In genomic region chr6:109290143-109290931, GRCh38 we compare ENCODE assay signal across 33 cellular contexts.
"Had no signal": no experiment of that assay in that cellular context is flagged by ENCODE, and none has a peak within 500 bp of the region (broad histone marks: within the 10 kb centered on the region; RNA-seq: fewer than 3 reads in every experiment).

No MANE protein-coding gene starts in this region.

- H3K27ac ChIP-seq: adrenal gland, Peyer's patch had no signal

- H3K4me1 Mint-ChIP-seq: activated CD4-positive, alpha-beta T cell treated with anti-CD3 and anti-CD28 coated beads for 36 hours; activated CD4-positive, alpha-beta T cell treated with anti-CD3 and anti-CD28 coated beads, Interleukin-2, amount 10 ng/mL, durations not matched to agents 7 days and 5 days had no signal

- DNase-seq: activated CD4-positive, alpha-beta T cell treated with anti-CD3 and anti-CD28 coated beads for 36 hours; activated CD4-positive, alpha-beta T cell treated with anti-CD3 and anti-CD28 coated beads, Interleukin-2, amount 10 ng/mL, durations not matched to agents 7 days and 5 days; activated CD4-positive, alpha-beta T cell treated with anti-CD3 and anti-CD28 coated beads, Interleukin-2, amount 50 U/mL, for 48 hours; activated CD8-positive, alpha-beta T cell treated with anti-CD3 and anti-CD28 coated beads, Interleukin-2, amount 10 ng/mL, durations not matched to agents 7 days and 5 days; activated gamma-delta T cell treated with Interleukin-2 at 50 U/mL for 16 hours; activated naive CD4-positive, alpha-beta T cell treated with anti-CD3 and anti-CD28 coated beads for 36 hours; activated T-cell treated with anti-CD3 and anti-CD28 coated beads for 4 hours; activated T-cell treated with anti-CD3 and anti-CD28 coated beads, Interleukin-2, amount 50 U/mL, for 4 hours; adrenal gland; caudate nucleus; cerebellar nuclear complex; MM.1S; MV-4-11; NCI-H1092; NCI-H146; NCI-H187; NCI-H2029 treated with DMSO at 0.1 percent for 48 hours; NCI-H2107; NCI-H2171; NCI-H510A; NCI-H526; NCI-H748 treated with DMSO at 0.1 percent for 48 hours; NK-92 treated with Interleukin-12 subunit alpha and Interleukin-12 subunit beta, amount 100 ng/mL, for 24 hours; PC-3; RPMI8226 had no signal

- H3K4me1 ChIP-seq: adrenal gland had no signal

- H3K4me3 Mint-ChIP-seq: activated CD4-positive, alpha-beta T cell treated with anti-CD3 and anti-CD28 coated beads for 36 hours; activated CD4-positive, alpha-beta T cell treated with anti-CD3 and anti-CD28 coated beads, Interleukin-2, amount 10 ng/mL, durations not matched to agents 7 days and 5 days; activated CD8-positive, alpha-beta T cell treated with anti-CD3 and anti-CD28 coated beads, Interleukin-2, amount 10 ng/mL, durations not matched to agents 7 days and 5 days; activated naive CD4-positive, alpha-beta T cell treated with anti-CD3 and anti-CD28 coated beads for 36 hours; activated T-cell treated with anti-CD3 and anti-CD28 coated beads, Interleukin-2, amount 50 U/mL, for 4 hours; activated T-helper 1 cell treated with anti-CD3 and anti-CD28 coated beads, Interleukin-12 subunit alpha, Interleukin-12 subunit beta, Interleukin-2, Interleukin-4 antibody, amounts not matched to agents 30 ng/mL and 10 ng/mL and 1 ng/mL, durations not matched to agents 14 hours and 24 hours and 36 hours; brain; T-helper 1 cell treated with Interleukin-12 subunit alpha and Interleukin-12 subunit beta and Interleukin-4 antibody, amounts not matched to agents 30 μg/mL and 1 μg/mL, for 36 hours; T-helper 2 cell treated with Interferon-gamma antibody and Interleukin-4, amounts not matched to agents 5 μg/mL and 100 μg/mL, for 36 hours had no signal

- H3K36me3 ChIP-seq: adrenal gland, Peyer's patch had no signal

- H3K27ac Mint-ChIP-seq: activated CD4-positive, alpha-beta T cell treated with anti-CD3 and anti-CD28 coated beads for 36 hours; activated CD4-positive, alpha-beta T cell treated with anti-CD3 and anti-CD28 coated beads, Interleukin-2, amount 10 ng/mL, durations not matched to agents 7 days and 5 days; activated CD8-positive, alpha-beta T cell treated with anti-CD3 and anti-CD28 coated beads, Interleukin-2, amount 10 ng/mL, durations not matched to agents 7 days and 5 days; activated naive CD4-positive, alpha-beta T cell treated with anti-CD3 and anti-CD28 coated beads for 36 hours; activated naive CD4-positive, alpha-beta T cell treated with anti-CD3 and anti-CD28 coated beads, Interleukin-2, amount 50 U/mL, for 72 hours; activated T-helper 1 cell treated with anti-CD3 and anti-CD28 coated beads, Interleukin-12 subunit alpha, Interleukin-12 subunit beta, Interleukin-2, Interleukin-4 antibody, amounts not matched to agents 30 ng/mL and 10 ng/mL and 1 ng/mL, durations not matched to agents 14 hours and 24 hours and 36 hours; T-helper 1 cell treated with Interleukin-12 subunit alpha and Interleukin-12 subunit beta and Interleukin-4 antibody, amounts not matched to agents 30 μg/mL and 1 μg/mL, for 36 hours; T-helper 2 cell treated with Interferon-gamma antibody and Interleukin-4, amounts not matched to agents 5 μg/mL and 100 μg/mL, for 36 hours had no signal

- H3K36me3 Mint-ChIP-seq: activated naive CD4-positive, alpha-beta T cell treated with anti-CD3 and anti-CD28 coated beads, Interleukin-2, amount 50 U/mL, for 72 hours; brain had no signal

- H3K27me3 Mint-ChIP-seq: activated CD4-positive, alpha-beta T cell treated with anti-CD3 and anti-CD28 coated beads for 36 hours; activated CD4-positive, alpha-beta T cell treated with anti-CD3 and anti-CD28 coated beads, Interleukin-2, amount 10 ng/mL, durations not matched to agents 7 days and 5 days had no signal

- H3K9me3 ChIP-seq: adrenal gland, Peyer's patch had no signal

- FAIRE-seq: TTC549 had no signal

- H3K27me3 ChIP-seq: Peyer's patch had no signal

- H3K4me3 ChIP-seq: adrenal gland, Peyer's patch had no signal

- H3K9me3 Mint-ChIP-seq: activated CD4-positive, alpha-beta T cell treated with anti-CD3 and anti-CD28 coated beads, Interleukin-2, amount 10 ng/mL, durations not matched to agents 7 days and 5 days; activated naive CD4-positive, alpha-beta T cell treated with anti-CD3 and anti-CD28 coated beads for 36 hours; activated naive CD4-positive, alpha-beta T cell treated with anti-CD3 and anti-CD28 coated beads, Interleukin-2, amount 50 U/mL, for 72 hours; activated T-cell treated with anti-CD3 and anti-CD28 coated beads, Interleukin-2, amount 50 U/mL, for 4 hours; activated T-helper 1 cell treated with anti-CD3 and anti-CD28 coated beads, Interleukin-12 subunit alpha, Interleukin-12 subunit beta, Interleukin-2, Interleukin-4 antibody, amounts not matched to agents 30 ng/mL and 10 ng/mL and 1 ng/mL, durations not matched to agents 14 hours and 24 hours and 36 hours; T-helper 1 cell treated with Interleukin-12 subunit alpha and Interleukin-12 subunit beta and Interleukin-4 antibody, amounts not matched to agents 30 μg/mL and 1 μg/mL, for 36 hours; T-helper 2 cell treated with Interferon-gamma antibody and Interleukin-4, amounts not matched to agents 5 μg/mL and 100 μg/mL, for 36 hours had no signal

- ATAC-seq: activated CD4-positive, alpha-beta T cell treated with anti-CD3 and anti-CD28 coated beads for 36 hours; activated CD4-positive, CD25-positive, alpha-beta regulatory T cell treated with anti-CD3 and anti-CD28 coated beads, Interleukin-2, amount 50 U/mL, for 24 hours; activated CD8-positive, alpha-beta T cell treated with anti-CD3 and anti-CD28 coated beads, Interleukin-2, amount 10 ng/mL, durations not matched to agents 7 days and 5 days; activated naive CD4-positive, alpha-beta T cell treated with anti-CD3 and anti-CD28 coated beads, Interleukin-2, amount 50 U/mL, for 72 hours; activated T-cell treated with anti-CD3 and anti-CD28 coated beads, Interleukin-2, amount 50 U/mL, for 4 hours; PC-3 had no signal
